13 cellular contexts compared by ENCODE assay signal in genomic region chr12:47316609-47317049, GRCh38.
A peak's percentile ranks its signal among the peaks of the same experiment; 100 is the strongest.
DNase-seq lines count a peak whose midpoint lies in the region; ATAC-seq and TF ChIP-seq lines count a peak whose summit lies in the region.
"Had no signal": no experiment of that assay in that cellular context is flagged by ENCODE, and none has a peak within 500 bp of the region (broad histone marks: within the 10 kb centered on the region; RNA-seq: fewer than 3 reads in every experiment).

No MANE protein-coding gene starts in this region.

- no peaks in the 10 kb centered on the region for H3K27me3 Mint-ChIP-seq in T-helper 2 cell treated with Interferon-gamma antibody and Interleukin-4, amounts not matched to agents 5 μg/mL and 100 μg/mL, for 36 hours (ENCODE audit: low read depth)
- no peaks in the 10 kb centered on the region for H3K27me3 Mint-ChIP-seq in stimulated activated naive CD8-positive, alpha-beta T cell treated with anti-CD3 and anti-CD28 coated beads, Interleukin-15, amount 100 ng/mL, for 72 hours
- H3K27me3 Mint-ChIP-seq in glutamatergic neuron (ENCODE audit: unreplicated experiment) = peaks cover 2% of the 10 kb centered on the region

- H3K36me3 ChIP-seq in SK-N-MC (ENCODE audit: insufficient read depth, low read length) (no peaks in the 10 kb centered on the region), skeletal muscle satellite cell (ENCODE audit: insufficient read depth, low read length) (no peaks in the 10 kb centered on the region)
- H3K36me3 ChIP-seq: thyroid gland had no signal

- H3K27me3 ChIP-seq in skeletal muscle satellite cell (ENCODE audit: control insufficient read depth, insufficient read depth, low read length) = no peaks in the 10 kb centered on the region
- H3K27me3 ChIP-seq: thyroid gland had no signal

- no peak for DNase-seq in T-helper 2 cell treated with Interferon-gamma antibody and Interleukin-4, amounts not matched to agents 5 μg/mL and 100 μg/mL, for 36 hours (ENCODE audit: low spot score)
- no peak for DNase-seq in T-helper 2 cell
- peak; percentile 20 for DNase-seq in SK-N-MC (ENCODE audit: low read depth, low spot score)
- DNase-seq in fibroblast of villous mesenchyme (ENCODE audit: low read depth) = peak; percentile 50
- DNase-seq in stimulated activated naive CD8-positive, alpha-beta T cell treated with anti-CD3 and anti-CD28 coated beads, Interleukin-15, amount 100 ng/mL, for 72 hours = no peak
- no peak for DNase-seq in glutamatergic neuron
- DNase-seq: DND-41, erythroblast, NCI-H1105 treated with DMSO at 0.1 percent for 48 hours, NCI-H526 treated with DMSO at 0.1 percent for 48 hours, thyroid gland had no signal

- H3K4me3 ChIP-seq in SK-N-MC = no peak overlapping the region
- no peak overlapping the region for H3K4me3 ChIP-seq in fibroblast of villous mesenchyme (ENCODE audit: low read depth, low read length)
- H3K4me3 ChIP-seq in skeletal muscle satellite cell (ENCODE audit: low read length) = no peak overlapping the region
- H3K4me3 ChIP-seq: thyroid gland had no signal

- no peak for TF ChIP-seq CTCF in fibroblast of villous mesenchyme (IDR thresholded peaks at IDR 0.05; ENCODE audit: insufficient read depth, low read depth, low read length)
- no peak for TF ChIP-seq CTCF in glutamatergic neuron (IDR thresholded peaks at IDR 0.05; ENCODE audit: partially characterized antibody, unreplicated experiment)

- ATAC-seq in stimulated activated naive CD8-positive, alpha-beta T cell treated with anti-CD3 and anti-CD28 coated beads, Interleukin-15, amount 100 ng/mL, for 72 hours = no peak
- ATAC-seq in GM18909 (IDR thresholded peaks at IDR 0.05; ENCODE audit: poor library complexity, unreplicated experiment) = no peak

- peaks cover 27% of the 10 kb centered on the region for H3K4me1 Mint-ChIP-seq in T-helper 2 cell treated with Interferon-gamma antibody and Interleukin-4, amounts not matched to agents 5 μg/mL and 100 μg/mL, for 36 hours (ENCODE audit: low read depth)
- H3K4me1 Mint-ChIP-seq in stimulated activated naive CD8-positive, alpha-beta T cell treated with anti-CD3 and anti-CD28 coated beads, Interleukin-15, amount 100 ng/mL, for 72 hours = peaks cover 41% of the 10 kb centered on the region
- no peaks in the 10 kb centered on the region for H3K4me1 Mint-ChIP-seq in glutamatergic neuron (ENCODE audit: low read depth, unreplicated experiment)

- peaks cover 3% of the 10 kb centered on the region for H3K36me3 Mint-ChIP-seq in T-helper 2 cell treated with Interferon-gamma antibody and Interleukin-4, amounts not matched to agents 5 μg/mL and 100 μg/mL, for 36 hours (ENCODE audit: low read depth)
- no peaks in the 10 kb centered on the region for H3K36me3 Mint-ChIP-seq in glutamatergic neuron (ENCODE audit: unreplicated experiment)

- peaks cover 6% of the 10 kb centered on the region for H3K4me1 ChIP-seq in skeletal muscle satellite cell (ENCODE audit: control insufficient read depth, insufficient read depth, low read length)
- H3K4me1 ChIP-seq: thyroid gland had no signal

- H3K9me3 ChIP-seq in SK-N-MC (ENCODE audit: low read depth, low read length) (no peaks in the 10 kb centered on the region), skeletal muscle satellite cell (replicated peaks; ENCODE audit: low read length) (no peaks in the 10 kb centered on the region)
- H3K9me3 ChIP-seq: thyroid gland had no signal

- peak overlapping the region; percentile 57 for H3K4me2 ChIP-seq in skeletal muscle satellite cell (ENCODE audit: low read length)

- no peak overlapping the region for H3K27ac ChIP-seq in SK-N-MC
- H3K27ac ChIP-seq: thyroid gland had no signal

- peaks cover 6% of the 10 kb centered on the region for H3K9me3 Mint-ChIP-seq in T-helper 2 cell treated with Interferon-gamma antibody and Interleukin-4, amounts not matched to agents 5 μg/mL and 100 μg/mL, for 36 hours
- H3K9me3 Mint-ChIP-seq in stimulated activated naive CD8-positive, alpha-beta T cell treated with anti-CD3 and anti-CD28 coated beads, Interleukin-15, amount 100 ng/mL, for 72 hours = peaks cover 7 to 9% of the 10 kb centered on the region in 2 donors
- H3K9me3 Mint-ChIP-seq in glutamatergic neuron (ENCODE audit: unreplicated experiment) = no peaks in the 10 kb centered on the region

- no peak overlapping the region for H3K27ac Mint-ChIP-seq in T-helper 2 cell treated with Interferon-gamma antibody and Interleukin-4, amounts not matched to agents 5 μg/mL and 100 μg/mL, for 36 hours
- H3K27ac Mint-ChIP-seq in stimulated activated naive CD8-positive, alpha-beta T cell treated with anti-CD3 and anti-CD28 coated beads, Interleukin-15, amount 100 ng/mL, for 72 hours = no peak overlapping the region
- no peak overlapping the region for H3K27ac Mint-ChIP-seq in glutamatergic neuron (ENCODE audit: unreplicated experiment)

- H3K4me3 Mint-ChIP-seq in T-helper 2 cell treated with Interferon-gamma antibody and Interleukin-4, amounts not matched to agents 5 μg/mL and 100 μg/mL, for 36 hours = peak overlapping the region; percentile 25
- no peak overlapping the region for H3K4me3 Mint-ChIP-seq in stimulated activated naive CD8-positive, alpha-beta T cell treated with anti-CD3 and anti-CD28 coated beads, Interleukin-15, amount 100 ng/mL, for 72 hours
- H3K4me3 Mint-ChIP-seq in glutamatergic neuron (ENCODE audit: unreplicated experiment) = no peak overlapping the region

- no peak overlapping the region for H3K9ac ChIP-seq in SK-N-MC (ENCODE audit: insufficient read length)
- no peak overlapping the region for H3K9ac ChIP-seq in skeletal muscle satellite cell (ENCODE audit: low read depth, low read length)

Comparison
In these comparisons a context has a peak if more than half of its experiments do, and no peak if none do; other contexts are left out.
1. DNase-seq: peak in SK-N-MC (single experiment) and fibroblast of villous mesenchyme (single experiment); none in T-helper 2 cell treated with Interferon-gamma antibody and Interleukin-4, amounts not matched to agents 5 μg/mL and 100 μg/mL, for 36 hours (single experiment), T-helper 2 cell (0 of 5), stimulated activated naive CD8-positive, alpha-beta T cell treated with anti-CD3 and anti-CD28 coated beads, Interleukin-15, amount 100 ng/mL, for 72 hours (0 of 2) and glutamatergic neuron (single experiment).